Comparison of ENCODE assay signal across 2 cellular contexts in the genomic region with DNA sequence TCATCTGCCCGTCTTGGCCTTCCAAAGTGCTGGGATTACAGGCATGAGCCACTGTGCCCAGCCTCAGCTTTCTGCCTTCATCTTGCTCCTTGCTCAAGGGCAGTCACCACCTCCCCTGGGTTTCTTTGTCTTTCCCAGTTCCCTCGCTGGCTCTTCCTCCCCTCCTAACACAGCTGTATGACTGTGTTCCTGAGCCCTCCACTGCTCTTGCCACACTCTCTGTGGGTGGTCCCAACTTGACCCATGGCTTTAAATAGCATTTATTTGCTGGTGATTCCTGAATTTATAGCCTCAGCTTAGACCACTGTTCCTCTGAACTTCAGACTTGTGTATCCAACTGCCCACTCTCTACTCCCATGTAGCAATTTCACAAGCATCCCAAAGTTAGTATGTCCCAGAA.
TF ChIP-seq lines count a peak whose summit lies in the region.

No MANE protein-coding gene starts in this region.

TF ChIP-seq in HEK293, 187 proteins besides CTCF, POLR2A, EP300 and RAD21 (continued from another document):
- no peak for TF ChIP-seq ZSCAN30 (tag by site-specific recombination; IDR thresholded peaks at IDR 0.05)

TF ChIP-seq in WTC11, 78 proteins besides CTCF, POLR2A, EP300 and RAD21 (continued from another document):
- TF ChIP-seq, protein P1, sequence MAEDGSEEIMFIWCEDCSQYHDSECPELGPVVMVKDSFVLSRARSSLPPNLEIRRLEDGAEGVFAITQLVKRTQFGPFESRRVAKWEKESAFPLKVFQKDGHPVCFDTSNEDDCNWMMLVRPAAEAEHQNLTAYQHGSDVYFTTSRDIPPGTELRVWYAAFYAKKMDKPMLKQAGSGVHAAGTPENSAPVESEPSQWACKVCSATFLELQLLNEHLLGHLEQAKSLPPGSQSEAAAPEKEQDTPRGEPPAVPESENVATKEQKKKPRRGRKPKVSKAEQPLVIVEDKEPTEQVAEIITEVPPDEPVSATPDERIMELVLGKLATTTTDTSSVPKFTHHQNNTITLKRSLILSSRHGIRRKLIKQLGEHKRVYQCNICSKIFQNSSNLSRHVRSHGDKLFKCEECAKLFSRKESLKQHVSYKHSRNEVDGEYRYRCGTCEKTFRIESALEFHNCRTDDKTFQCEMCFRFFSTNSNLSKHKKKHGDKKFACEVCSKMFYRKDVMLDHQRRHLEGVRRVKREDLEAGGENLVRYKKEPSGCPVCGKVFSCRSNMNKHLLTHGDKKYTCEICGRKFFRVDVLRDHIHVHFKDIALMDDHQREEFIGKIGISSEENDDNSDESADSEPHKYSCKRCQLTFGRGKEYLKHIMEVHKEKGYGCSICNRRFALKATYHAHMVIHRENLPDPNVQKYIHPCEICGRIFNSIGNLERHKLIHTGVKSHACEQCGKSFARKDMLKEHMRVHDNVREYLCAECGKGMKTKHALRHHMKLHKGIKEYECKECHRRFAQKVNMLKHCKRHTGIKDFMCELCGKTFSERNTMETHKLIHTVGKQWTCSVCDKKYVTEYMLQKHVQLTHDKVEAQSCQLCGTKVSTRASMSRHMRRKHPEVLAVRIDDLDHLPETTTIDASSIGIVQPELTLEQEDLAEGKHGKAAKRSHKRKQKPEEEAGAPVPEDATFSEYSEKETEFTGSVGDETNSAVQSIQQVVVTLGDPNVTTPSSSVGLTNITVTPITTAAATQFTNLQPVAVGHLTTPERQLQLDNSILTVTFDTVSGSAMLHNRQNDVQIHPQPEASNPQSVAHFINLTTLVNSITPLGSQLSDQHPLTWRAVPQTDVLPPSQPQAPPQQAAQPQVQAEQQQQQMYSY (CRISPR knock-in tag; IDR thresholded peaks at IDR 0.05), result no peak
- TF ChIP-seq GABPB1 (CRISPR knock-in tag; IDR thresholded peaks at IDR 0.05) (no peak), OVOL2 (CRISPR knock-in tag; IDR thresholded peaks at IDR 0.05; ENCODE audit: borderline replicate concordance) (no peak), NFE2L1 (CRISPR knock-in tag; IDR thresholded peaks at IDR 0.05) (no peak), SMAD4 (CRISPR knock-in tag; IDR thresholded peaks at IDR 0.05) (no peak), ZNF396 (CRISPR knock-in tag; IDR thresholded peaks at IDR 0.05; ENCODE audit: borderline replicate concordance) (no peak), CREM (CRISPR knock-in tag; IDR thresholded peaks at IDR 0.05) (no peak), GRHL2 (CRISPR knock-in tag; IDR thresholded peaks at IDR 0.05; ENCODE audit: insufficient replicate concordance, severe bottlenecking) (no peak)
- TF ChIP-seq, protein P2, sequence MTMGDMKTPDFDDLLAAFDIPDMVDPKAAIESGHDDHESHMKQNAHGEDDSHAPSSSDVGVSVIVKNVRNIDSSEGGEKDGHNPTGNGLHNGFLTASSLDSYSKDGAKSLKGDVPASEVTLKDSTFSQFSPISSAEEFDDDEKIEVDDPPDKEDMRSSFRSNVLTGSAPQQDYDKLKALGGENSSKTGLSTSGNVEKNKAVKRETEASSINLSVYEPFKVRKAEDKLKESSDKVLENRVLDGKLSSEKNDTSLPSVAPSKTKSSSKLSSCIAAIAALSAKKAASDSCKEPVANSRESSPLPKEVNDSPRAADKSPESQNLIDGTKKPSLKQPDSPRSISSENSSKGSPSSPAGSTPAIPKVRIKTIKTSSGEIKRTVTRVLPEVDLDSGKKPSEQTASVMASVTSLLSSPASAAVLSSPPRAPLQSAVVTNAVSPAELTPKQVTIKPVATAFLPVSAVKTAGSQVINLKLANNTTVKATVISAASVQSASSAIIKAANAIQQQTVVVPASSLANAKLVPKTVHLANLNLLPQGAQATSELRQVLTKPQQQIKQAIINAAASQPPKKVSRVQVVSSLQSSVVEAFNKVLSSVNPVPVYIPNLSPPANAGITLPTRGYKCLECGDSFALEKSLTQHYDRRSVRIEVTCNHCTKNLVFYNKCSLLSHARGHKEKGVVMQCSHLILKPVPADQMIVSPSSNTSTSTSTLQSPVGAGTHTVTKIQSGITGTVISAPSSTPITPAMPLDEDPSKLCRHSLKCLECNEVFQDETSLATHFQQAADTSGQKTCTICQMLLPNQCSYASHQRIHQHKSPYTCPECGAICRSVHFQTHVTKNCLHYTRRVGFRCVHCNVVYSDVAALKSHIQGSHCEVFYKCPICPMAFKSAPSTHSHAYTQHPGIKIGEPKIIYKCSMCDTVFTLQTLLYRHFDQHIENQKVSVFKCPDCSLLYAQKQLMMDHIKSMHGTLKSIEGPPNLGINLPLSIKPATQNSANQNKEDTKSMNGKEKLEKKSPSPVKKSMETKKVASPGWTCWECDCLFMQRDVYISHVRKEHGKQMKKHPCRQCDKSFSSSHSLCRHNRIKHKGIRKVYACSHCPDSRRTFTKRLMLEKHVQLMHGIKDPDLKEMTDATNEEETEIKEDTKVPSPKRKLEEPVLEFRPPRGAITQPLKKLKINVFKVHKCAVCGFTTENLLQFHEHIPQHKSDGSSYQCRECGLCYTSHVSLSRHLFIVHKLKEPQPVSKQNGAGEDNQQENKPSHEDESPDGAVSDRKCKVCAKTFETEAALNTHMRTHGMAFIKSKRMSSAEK (CRISPR knock-in tag; IDR thresholded peaks at IDR 0.05; ENCODE audit: borderline replicate concordance), result no peak
- TF ChIP-seq, protein P3, sequence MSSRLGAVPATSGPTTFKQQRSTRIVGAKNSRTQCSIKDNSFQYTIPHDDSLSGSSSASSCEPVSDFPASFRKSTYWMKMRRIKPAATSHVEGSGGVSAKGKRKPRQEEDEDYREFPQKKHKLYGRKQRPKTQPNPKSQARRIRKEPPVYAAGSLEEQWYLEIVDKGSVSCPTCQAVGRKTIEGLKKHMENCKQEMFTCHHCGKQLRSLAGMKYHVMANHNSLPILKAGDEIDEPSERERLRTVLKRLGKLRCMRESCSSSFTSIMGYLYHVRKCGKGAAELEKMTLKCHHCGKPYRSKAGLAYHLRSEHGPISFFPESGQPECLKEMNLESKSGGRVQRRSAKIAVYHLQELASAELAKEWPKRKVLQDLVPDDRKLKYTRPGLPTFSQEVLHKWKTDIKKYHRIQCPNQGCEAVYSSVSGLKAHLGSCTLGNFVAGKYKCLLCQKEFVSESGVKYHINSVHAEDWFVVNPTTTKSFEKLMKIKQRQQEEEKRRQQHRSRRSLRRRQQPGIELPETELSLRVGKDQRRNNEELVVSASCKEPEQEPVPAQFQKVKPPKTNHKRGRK (CRISPR knock-in tag; IDR thresholded peaks at IDR 0.05; ENCODE audit: borderline replicate concordance), result no peak
- TF ChIP-seq, protein P4, sequence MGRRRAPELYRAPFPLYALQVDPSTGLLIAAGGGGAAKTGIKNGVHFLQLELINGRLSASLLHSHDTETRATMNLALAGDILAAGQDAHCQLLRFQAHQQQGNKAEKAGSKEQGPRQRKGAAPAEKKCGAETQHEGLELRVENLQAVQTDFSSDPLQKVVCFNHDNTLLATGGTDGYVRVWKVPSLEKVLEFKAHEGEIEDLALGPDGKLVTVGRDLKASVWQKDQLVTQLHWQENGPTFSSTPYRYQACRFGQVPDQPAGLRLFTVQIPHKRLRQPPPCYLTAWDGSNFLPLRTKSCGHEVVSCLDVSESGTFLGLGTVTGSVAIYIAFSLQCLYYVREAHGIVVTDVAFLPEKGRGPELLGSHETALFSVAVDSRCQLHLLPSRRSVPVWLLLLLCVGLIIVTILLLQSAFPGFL (CRISPR knock-in tag; IDR thresholded peaks at IDR 0.05; ENCODE audit: borderline replicate concordance), result no peak
- TF ChIP-seq, protein P5, sequence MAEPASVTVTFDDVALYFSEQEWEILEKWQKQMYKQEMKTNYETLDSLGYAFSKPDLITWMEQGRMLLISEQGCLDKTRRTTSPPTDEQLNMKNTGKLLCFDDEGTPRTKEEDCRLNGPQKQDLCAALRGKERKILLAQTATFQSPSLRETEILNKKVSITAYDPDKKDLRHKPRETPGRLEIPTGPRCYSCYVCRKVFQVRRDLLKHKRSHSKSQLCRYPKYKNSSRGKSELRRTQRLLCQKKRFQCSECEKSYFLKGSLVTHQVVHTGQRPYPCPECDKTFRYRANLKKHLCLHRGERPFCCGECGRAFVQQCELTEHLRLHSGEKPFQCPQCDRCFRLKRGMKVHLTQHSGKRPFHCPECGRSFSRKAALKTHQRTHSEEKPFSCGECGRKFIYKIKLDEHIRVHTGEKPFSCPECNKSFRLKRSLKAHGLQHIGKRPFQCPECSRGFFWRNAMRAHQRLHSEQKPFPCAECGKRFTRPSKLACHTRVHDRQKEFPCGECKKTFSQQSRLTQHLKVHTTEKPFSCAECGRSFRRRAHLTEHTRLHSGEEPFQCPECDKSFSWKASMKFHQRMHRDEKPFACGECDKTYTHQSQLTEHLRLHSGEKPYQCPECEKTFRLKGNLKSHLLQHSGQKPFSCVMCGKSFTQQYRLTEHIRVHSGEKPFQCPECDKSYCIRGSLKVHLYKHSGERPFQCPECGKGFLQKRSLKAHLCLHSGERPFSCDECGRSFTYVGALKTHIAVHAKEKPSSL (CRISPR knock-in tag; conservative IDR thresholded peaks at IDR 0.05), result no peak
- TF ChIP-seq, protein P6, sequence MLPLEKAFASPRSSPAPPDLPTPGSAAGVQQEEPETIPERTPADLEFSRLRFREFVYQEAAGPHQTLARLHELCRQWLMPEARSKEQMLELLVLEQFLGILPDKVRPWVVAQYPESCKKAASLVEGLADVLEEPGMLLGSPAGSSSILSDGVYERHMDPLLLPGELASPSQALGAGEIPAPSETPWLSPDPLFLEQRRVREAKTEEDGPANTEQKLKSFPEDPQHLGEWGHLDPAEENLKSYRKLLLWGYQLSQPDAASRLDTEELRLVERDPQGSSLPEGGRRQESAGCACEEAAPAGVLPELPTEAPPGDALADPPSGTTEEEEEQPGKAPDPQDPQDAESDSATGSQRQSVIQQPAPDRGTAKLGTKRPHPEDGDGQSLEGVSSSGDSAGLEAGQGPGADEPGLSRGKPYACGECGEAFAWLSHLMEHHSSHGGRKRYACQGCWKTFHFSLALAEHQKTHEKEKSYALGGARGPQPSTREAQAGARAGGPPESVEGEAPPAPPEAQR (CRISPR knock-in tag; IDR thresholded peaks at IDR 0.05), result no peak
- TF ChIP-seq, protein P7, sequence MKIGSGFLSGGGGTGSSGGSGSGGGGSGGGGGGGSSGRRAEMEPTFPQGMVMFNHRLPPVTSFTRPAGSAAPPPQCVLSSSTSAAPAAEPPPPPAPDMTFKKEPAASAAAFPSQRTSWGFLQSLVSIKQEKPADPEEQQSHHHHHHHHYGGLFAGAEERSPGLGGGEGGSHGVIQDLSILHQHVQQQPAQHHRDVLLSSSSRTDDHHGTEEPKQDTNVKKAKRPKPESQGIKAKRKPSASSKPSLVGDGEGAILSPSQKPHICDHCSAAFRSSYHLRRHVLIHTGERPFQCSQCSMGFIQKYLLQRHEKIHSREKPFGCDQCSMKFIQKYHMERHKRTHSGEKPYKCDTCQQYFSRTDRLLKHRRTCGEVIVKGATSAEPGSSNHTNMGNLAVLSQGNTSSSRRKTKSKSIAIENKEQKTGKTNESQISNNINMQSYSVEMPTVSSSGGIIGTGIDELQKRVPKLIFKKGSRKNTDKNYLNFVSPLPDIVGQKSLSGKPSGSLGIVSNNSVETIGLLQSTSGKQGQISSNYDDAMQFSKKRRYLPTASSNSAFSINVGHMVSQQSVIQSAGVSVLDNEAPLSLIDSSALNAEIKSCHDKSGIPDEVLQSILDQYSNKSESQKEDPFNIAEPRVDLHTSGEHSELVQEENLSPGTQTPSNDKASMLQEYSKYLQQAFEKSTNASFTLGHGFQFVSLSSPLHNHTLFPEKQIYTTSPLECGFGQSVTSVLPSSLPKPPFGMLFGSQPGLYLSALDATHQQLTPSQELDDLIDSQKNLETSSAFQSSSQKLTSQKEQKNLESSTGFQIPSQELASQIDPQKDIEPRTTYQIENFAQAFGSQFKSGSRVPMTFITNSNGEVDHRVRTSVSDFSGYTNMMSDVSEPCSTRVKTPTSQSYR (CRISPR knock-in tag; IDR thresholded peaks at IDR 0.05), result no peak
- TF ChIP-seq, protein P8, sequence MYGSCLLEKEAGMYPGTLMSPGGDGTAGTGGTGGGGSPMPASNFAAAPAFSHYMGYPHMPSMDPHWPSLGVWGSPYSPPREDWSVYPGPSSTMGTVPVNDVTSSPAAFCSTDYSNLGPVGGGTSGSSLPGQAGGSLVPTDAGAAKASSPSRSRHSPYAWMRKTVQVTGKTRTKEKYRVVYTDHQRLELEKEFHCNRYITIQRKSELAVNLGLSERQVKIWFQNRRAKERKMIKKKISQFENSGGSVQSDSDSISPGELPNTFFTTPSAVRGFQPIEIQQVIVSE (CRISPR knock-in tag; IDR thresholded peaks at IDR 0.05; ENCODE audit: borderline replicate concordance), result no peak
